ENCODE assay signal across 12 cellular contexts in the genomic region with DNA sequence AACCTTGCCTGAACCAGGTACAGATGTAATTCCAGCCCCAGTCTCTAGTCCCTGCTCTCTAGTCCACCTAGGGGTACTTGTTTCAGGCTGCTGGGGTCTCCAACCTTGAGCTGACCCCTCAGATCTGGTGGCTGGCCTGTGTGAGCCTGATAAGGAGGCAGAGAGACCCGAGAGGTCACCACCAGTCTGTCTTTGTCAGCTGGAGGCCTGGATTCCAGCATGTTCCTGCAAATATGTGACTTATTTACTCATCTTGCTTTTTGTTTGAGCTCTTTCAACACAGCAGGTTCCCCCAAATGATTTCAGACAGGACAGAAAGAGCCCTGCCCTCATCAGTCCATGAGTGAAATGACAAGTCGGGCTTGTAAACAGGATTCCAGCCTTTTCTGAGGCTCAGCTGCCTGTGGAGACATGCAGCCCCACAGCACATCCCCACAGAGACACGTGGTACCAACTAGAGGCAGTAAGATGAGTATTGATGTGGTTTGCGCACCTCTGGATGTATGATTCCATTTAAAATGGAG.
A peak's percentile ranks its signal among the peaks of the same experiment; 100 is the strongest.
DNase-seq lines count a peak whose midpoint lies in the region; TF ChIP-seq lines count a peak whose summit lies in the region.
"Had no signal": no experiment of that assay in that cellular context is flagged by ENCODE, and none has a peak within 500 bp of the region (broad histone marks: within the 10 kb centered on the region; RNA-seq: fewer than 3 reads in every experiment).

No MANE protein-coding gene starts in this region.

- H3K36me3 ChIP-seq in neutrophil = no peaks in the 10 kb centered on the region
- H3K36me3 ChIP-seq: left lung had no signal

- H3K36me3 Mint-ChIP-seq in activated T-cell treated with anti-CD3 and anti-CD28 coated beads, Interleukin-2, amount 50 U/mL, for 24 hours (ENCODE audit: low read depth) = no peaks in the 10 kb centered on the region
- H3K36me3 Mint-ChIP-seq in dendritic cell treated with granulocyte-macrophage colony-stimulating factor and Interleukin-4, amounts not matched to agents 40 ng/mL and 50 ng/mL, for 4 days (ENCODE audit: low read depth) = no peaks in the 10 kb centered on the region

- no peaks in the 10 kb centered on the region for H3K27me3 ChIP-seq in neutrophil

- H3K4me3 Mint-ChIP-seq in activated T-cell treated with anti-CD3 and anti-CD28 coated beads, Interleukin-2, amount 50 U/mL, for 24 hours = no peak overlapping the region
- H3K4me3 Mint-ChIP-seq in dendritic cell treated with granulocyte-macrophage colony-stimulating factor and Interleukin-4, amounts not matched to agents 40 ng/mL and 50 ng/mL, for 4 days = no peak overlapping the region

- intact Hi-C loops in dendritic cell treated with granulocyte-macrophage colony-stimulating factor and Interleukin-4, amounts not matched to agents 40 ng/mL and 50 ng/mL, for 4 days (cut with micrococcal nuclease) = no loop called here

- H3K4me1 Mint-ChIP-seq in activated T-cell treated with anti-CD3 and anti-CD28 coated beads, Interleukin-2, amount 50 U/mL, for 24 hours (ENCODE audit: low read depth) = peaks cover 68% of the 10 kb centered on the region
- peaks cover 27% of the 10 kb centered on the region for H3K4me1 Mint-ChIP-seq in dendritic cell treated with granulocyte-macrophage colony-stimulating factor and Interleukin-4, amounts not matched to agents 40 ng/mL and 50 ng/mL, for 4 days (ENCODE audit: low read depth)

- H3K27ac Mint-ChIP-seq in activated T-cell treated with anti-CD3 and anti-CD28 coated beads, Interleukin-2, amount 50 U/mL, for 24 hours = peak overlapping the region; percentile 61
- peak overlapping the region; percentile 44 for H3K27ac Mint-ChIP-seq in dendritic cell treated with granulocyte-macrophage colony-stimulating factor and Interleukin-4, amounts not matched to agents 40 ng/mL and 50 ng/mL, for 4 days

- no peaks in the 10 kb centered on the region for H3K9me3 ChIP-seq in neutrophil
- H3K9me3 ChIP-seq: left lung had no signal

- H3K9me3 Mint-ChIP-seq in activated T-cell treated with anti-CD3 and anti-CD28 coated beads, Interleukin-2, amount 50 U/mL, for 24 hours = no peaks in the 10 kb centered on the region
- H3K9me3 Mint-ChIP-seq in dendritic cell treated with granulocyte-macrophage colony-stimulating factor and Interleukin-4, amounts not matched to agents 40 ng/mL and 50 ng/mL, for 4 days = no peaks in the 10 kb centered on the region

- H3K4me3 ChIP-seq in neutrophil (ENCODE audit: low read depth in 1 of 2, low read length in 1 of 2) = no peak overlapping the region
- H3K4me3 ChIP-seq: left lung had no signal

- H3K27ac ChIP-seq in neutrophil = peak overlapping the region; percentile 93
- H3K27ac ChIP-seq: left lung, VCaP had no signal

- DNase-seq in activated T-cell treated with anti-CD3 and anti-CD28 coated beads, Interleukin-2, amount 50 U/mL, for 24 hours = no peak
- no peak for DNase-seq in activated T-cell treated with anti-CD3 and anti-CD28 coated beads, Interleukin-2, amount 50 U/mL, for 48 hours
- DNase-seq in MV-4-11 (lab: John Stamatoyannopoulos, UW) = peak; percentile 16
- no peak for DNase-seq in NCI-H69 (lab: John Stamatoyannopoulos, UW)
- no peak for DNase-seq in NCI-H1694 treated with DMSO at 0.1 percent for 48 hours (lab: John Stamatoyannopoulos, UW)
- DNase-seq in NOMO-1 treated with dmso at 0.1 percent for 144 hours (lab: John Stamatoyannopoulos, UW; ENCODE audit: unreplicated experiment) = no peak
- DNase-seq: dermis blood vessel endothelial cell, left lung, NCI-H2171 treated with DMSO at 0.1 percent for 48 hours had no signal

- TF ChIP-seq CTCF in neutrophil (IDR thresholded peaks at IDR 0.05) = no peak

- H3K4me1 ChIP-seq in neutrophil (ENCODE audit: control insufficient read depth in 1 of 2, insufficient read depth in 1 of 2, low read depth in 1 of 2, low read length in 1 of 2) = peaks cover 29 to 38% of the 10 kb centered on the region in 2 experiments

- peaks cover 39% of the 10 kb centered on the region for H3K27me3 Mint-ChIP-seq in activated T-cell treated with anti-CD3 and anti-CD28 coated beads, Interleukin-2, amount 50 U/mL, for 24 hours
- no peaks in the 10 kb centered on the region for H3K27me3 Mint-ChIP-seq in dendritic cell treated with granulocyte-macrophage colony-stimulating factor and Interleukin-4, amounts not matched to agents 40 ng/mL and 50 ng/mL, for 4 days
